In genomic region chr3:185280572-185281365, GRCh38 we compare ENCODE assay signal across 9 cellular contexts. TPM values are rescaled to one million over a fixed set of nuclear protein-coding genes. Genes with fewer than 3 reads are reported as not detected.
DNase-seq lines count a peak whose midpoint lies in the region; ATAC-seq, FAIRE-seq and TF ChIP-seq lines count a peak whose summit lies in the region.
"Had no signal": no experiment of that assay in that cellular context is flagged by ENCODE, and none has a peak within 500 bp of the region (broad histone marks: within the 10 kb centered on the region; RNA-seq: fewer than 3 reads in every experiment).

No MANE protein-coding gene starts in this region.

- peaks cover 6% of the 10 kb centered on the region for H3K79me1 ChIP-seq in mesenchymal stem cell (replicated peaks; ENCODE audit: low read length, poor library complexity, severe bottlenecking)

- H3K23ac ChIP-seq in mesenchymal stem cell (ENCODE audit: low read length in 2 of 2): no peak overlapping the region

- H3K4me3 ChIP-seq in HL-60 (replicated peaks; ENCODE audit: insufficient read depth, low read length) (no peak overlapping the region), breast epithelium (no peak overlapping the region), mesenchymal stem cell (ENCODE audit: insufficient read depth in 1 of 2, low read depth in 1 of 2, low read length in 2 of 2) (no peak overlapping the region)
- H3K4me3 ChIP-seq: SJSA1 had no signal

- no peak overlapping the region for H2BK5ac ChIP-seq in mesenchymal stem cell (ENCODE audit: low read depth, low read length, poor library complexity, severe bottlenecking)

- 49% methylated on average over 4 of the region's 4 CpGs for WGBS in mesenchymal stem cell

- no peak overlapping the region for H2BK15ac ChIP-seq in mesenchymal stem cell (ENCODE audit: low read depth, poor library complexity, severe bottlenecking)

- no peak overlapping the region for H2BK12ac ChIP-seq in mesenchymal stem cell (ENCODE audit: low read length in 2 of 2)

- H3K9ac ChIP-seq in mesenchymal stem cell (ENCODE audit: low read length): no peak overlapping the region

- H3K14ac ChIP-seq in mesenchymal stem cell (ENCODE audit: low read length in 2 of 2): no peak overlapping the region

- H3K27ac ChIP-seq in HL-60 (replicated peaks): no peak overlapping the region
- H3K27ac ChIP-seq in breast epithelium: no peak overlapping the region
- no peak overlapping the region for H3K27ac ChIP-seq in mesenchymal stem cell (ENCODE audit: low read length, poor library complexity, severe bottlenecking)
- H3K27ac ChIP-seq: SJSA1 had no signal

- no peak overlapping the region for H3K4me2 ChIP-seq in mesenchymal stem cell (ENCODE audit: low read length, poor library complexity, severe bottlenecking)

- peak; percentile 71 for TF ChIP-seq CTCF in D721Med (IDR thresholded peaks at IDR 0.05; ENCODE audit: insufficient read depth, missing control alignments)
- peak; percentile 55 for TF ChIP-seq CTCF in HL-60 (IDR thresholded peaks at IDR 0.05; ENCODE audit: insufficient read depth, low read length)
- TF ChIP-seq CTCF in breast epithelium (IDR thresholded peaks at IDR 0.05): peak; percentile 9 to 40 (median 27)

- no peak overlapping the region for H2AFZ ChIP-seq in mesenchymal stem cell (ENCODE audit: low read depth, low read length)

- no peak overlapping the region for H4K8ac ChIP-seq in mesenchymal stem cell (ENCODE audit: low read length)

- H3K36me3 ChIP-seq in breast epithelium: no peaks in the 10 kb centered on the region
- no peaks in the 10 kb centered on the region for H3K36me3 ChIP-seq in mesenchymal stem cell (ENCODE audit: control insufficient read depth in 1 of 2, insufficient read depth in 2 of 2, low read depth in 1 of 2, low read length in 2 of 2)
- H3K36me3 ChIP-seq: SJSA1 had no signal

- no peak for FAIRE-seq in D721Med (lab: Jason Lieb, UNC)

- H3K4me1 ChIP-seq in breast epithelium: peaks cover 0 to 5% of the 10 kb centered on the region in 2 donors
- H3K4me1 ChIP-seq in mesenchymal stem cell (ENCODE audit: control insufficient read depth, insufficient read depth, low read depth, low read length): peaks cover 3% of the 10 kb centered on the region

- H2AK5ac ChIP-seq in mesenchymal stem cell (ENCODE audit: low read length, severe bottlenecking): no peak overlapping the region

- ATAC-seq in GM18873 (IDR thresholded peaks at IDR 0.05; ENCODE audit: low FRiP score, unreplicated experiment): no peak

- no peak overlapping the region for H3K18ac ChIP-seq in mesenchymal stem cell (ENCODE audit: low read depth in 1 of 2, low read length in 2 of 2)

- no peak overlapping the region for H4K91ac ChIP-seq in mesenchymal stem cell (ENCODE audit: low read length)

- H3K27me3 ChIP-seq in HL-60 (ENCODE audit: insufficient read depth, poor library complexity, severe bottlenecking) (no peaks in the 10 kb centered on the region), breast epithelium (no peaks in the 10 kb centered on the region), mesenchymal stem cell (ENCODE audit: control insufficient read depth in 1 of 2, insufficient read depth in 1 of 2, low read length in 2 of 2) (no peaks in the 10 kb centered on the region)
- H3K27me3 ChIP-seq: SJSA1 had no signal

- intact Hi-C loops in breast epithelium (cut with DNase I; ENCODE audit: low total_unique reads): no loop called here

- TF ChIP-seq POLR2A in breast epithelium (IDR thresholded peaks at IDR 0.05): no peak

- peak; percentile 38 for DNase-seq in D721Med (ENCODE audit: insufficient read length, low spot score)
- peak; percentile 41 to 54 for DNase-seq in HL-60 (ENCODE audit: low read depth in 1 of 2, low spot score in 1 of 2)
- peak; percentile 53 for DNase-seq in NCI-H82 treated with DMSO at 0.1 percent for 48 hours (lab: John Stamatoyannopoulos, UW; ENCODE audit: unreplicated experiment)
- DNase-seq in breast epithelium (ENCODE audit: low spot score in 2 of 2): no peak
- DNase-seq in mesenchymal stem cell: peak; percentile 75
- DNase-seq in NK-92 (lab: John Stamatoyannopoulos, UW; ENCODE audit: unreplicated experiment): no peak
- DNase-seq in stimulated activated CD4-positive, alpha-beta T cell treated with anti-CD3 and anti-CD28 coated beads, Interleukin-4, amount 100 ng/mL, for 4 hours: no peak

- H3K4ac ChIP-seq in mesenchymal stem cell (ENCODE audit: low read depth in 1 of 2, low read length in 2 of 2): no peak overlapping the region

- H2BK120ac ChIP-seq in mesenchymal stem cell (ENCODE audit: low read depth, low read length): no peak overlapping the region

- no peaks in the 10 kb centered on the region for H3K9me3 ChIP-seq in breast epithelium
- H3K9me3 ChIP-seq in mesenchymal stem cell (ENCODE audit: control insufficient read depth, low read length): no peaks in the 10 kb centered on the region
- H3K9me3 ChIP-seq: SJSA1 had no signal

RNA-seq across cellular contexts. Expression of gene EHHADH, which starts 26.9 kb away (rescaled TPM):
- 10 to 100 TPM in 1 of 3 donors, 1 to 10 TPM in 2; 5.6 to 10.6 (median 6.7) TPM for total RNA-seq in breast epithelium
- 0.17 TPM for polyA plus RNA-seq in mesenchymal stem cell (2013, experiment 1 of 2)
- polyA plus RNA-seq in mesenchymal stem cell (2013, experiment 2 of 2): 0.15 TPM

Comparison
In these comparisons a context has a peak if more than half of its experiments do, and no peak if none do; other contexts are left out.
1. DNase-seq: peak in D721Med (single experiment), HL-60 (2 of 2), NCI-H82 treated with DMSO at 0.1 percent for 48 hours (single experiment) and mesenchymal stem cell (single experiment); none in breast epithelium (0 of 2), NK-92 (single experiment) and stimulated activated CD4-positive, alpha-beta T cell treated with anti-CD3 and anti-CD28 coated beads, Interleukin-4, amount 100 ng/mL, for 4 hours (0 of 2).
2. Peak in every context shown above with its lines, with median percentiles within 50 percentile points of each other: CTCF ChIP-seq.